8 cellular contexts compared by ENCODE assay signal in genomic region chr11:10454902-10455631, GRCh38. TPM values are rescaled to one million over a fixed set of nuclear protein-coding genes. Genes with fewer than 3 reads are reported as not detected.
DNase-seq lines count a peak whose midpoint lies in the region; ATAC-seq lines count a peak whose summit lies in the region.

Gene AMPD3 (plus strand): TSS chr11:10455264. CDS start chr11:10461520, 6,256 bp downstream.

- H3K27me3 ChIP-seq in NT2/D1 (ENCODE audit: insufficient read depth, insufficient read length) (peaks cover 15% of the 10 kb centered on the region), thymus (ENCODE audit: control insufficient read depth, insufficient read depth) (no peaks in the 10 kb centered on the region)

- H3K36me3 ChIP-seq in NT2/D1 (ENCODE audit: insufficient read depth, insufficient read length, low read length) (no peaks in the 10 kb centered on the region), thymus (ENCODE audit: control insufficient read depth, insufficient read depth) (no peaks in the 10 kb centered on the region)

- peak within 1 kb of the TSS; percentile 9 for H3K4me3 ChIP-seq in NT2/D1 (ENCODE audit: insufficient read length, low read depth)
- H3K4me3 ChIP-seq in thymus (ENCODE audit: low read length): peak within 1 kb of the TSS; percentile 42

- H3K9me3 ChIP-seq in NT2/D1 (ENCODE audit: insufficient read depth, low read length): no peaks in the 10 kb centered on the region
- no peaks in the 10 kb centered on the region for H3K9me3 ChIP-seq in thymus (ENCODE audit: control insufficient read depth)

- ATAC-seq in HG03354 (IDR thresholded peaks at IDR 0.05; ENCODE audit: poor library complexity, severe bottlenecking, unreplicated experiment) (peak; percentile 15), GM18867 (IDR thresholded peaks at IDR 0.05; ENCODE audit: unreplicated experiment) (no peak)

- DNase-seq in NCI-H187 (lab: John Stamatoyannopoulos, UW): peak; percentile 29 to 75
- DNase-seq in NCI-H187 treated with DMSO at 0.1 percent for 48 hours (lab: John Stamatoyannopoulos, UW): no peak
- DNase-seq in NT2/D1 (ENCODE audit: low read depth, low spot score): no peak
- peak; percentile 94 for DNase-seq in brain pericyte (ENCODE audit: low read depth, low spot score)
- DNase-seq in medulla oblongata (ENCODE audit: extremely low spot score): peak; percentile 45

- H3K4me1 ChIP-seq in NT2/D1 (ENCODE audit: insufficient read depth, insufficient read length): peaks cover 10% of the 10 kb centered on the region
- peaks cover 43% of the 10 kb centered on the region for H3K4me1 ChIP-seq in thymus (ENCODE audit: control insufficient read depth, insufficient read depth, low read length)

- WGBS in thymus: 43% methylated on average over 11 of the region's 11 CpGs

- peak within 1 kb of the TSS; percentile 64 for H3K9ac ChIP-seq in NT2/D1 (ENCODE audit: insufficient read length, low read depth)

- peak within 1 kb of the TSS; percentile 61 for H3K27ac ChIP-seq in thymus (ENCODE audit: low read depth)

RNA-seq across cellular contexts. Expression of gene AMPD3, which starts in this region (rescaled TPM):
- polyA plus RNA-seq in thymus: 13.6 TPM

Comparison
In these comparisons a context has a peak if more than half of its experiments do, and no peak if none do; other contexts are left out.
1. DNase-seq: peak in NCI-H187 (2 of 2), brain pericyte (single experiment) and medulla oblongata (single experiment); none in NCI-H187 treated with DMSO at 0.1 percent for 48 hours (single experiment) and NT2/D1 (single experiment).